In the genomic region with DNA sequence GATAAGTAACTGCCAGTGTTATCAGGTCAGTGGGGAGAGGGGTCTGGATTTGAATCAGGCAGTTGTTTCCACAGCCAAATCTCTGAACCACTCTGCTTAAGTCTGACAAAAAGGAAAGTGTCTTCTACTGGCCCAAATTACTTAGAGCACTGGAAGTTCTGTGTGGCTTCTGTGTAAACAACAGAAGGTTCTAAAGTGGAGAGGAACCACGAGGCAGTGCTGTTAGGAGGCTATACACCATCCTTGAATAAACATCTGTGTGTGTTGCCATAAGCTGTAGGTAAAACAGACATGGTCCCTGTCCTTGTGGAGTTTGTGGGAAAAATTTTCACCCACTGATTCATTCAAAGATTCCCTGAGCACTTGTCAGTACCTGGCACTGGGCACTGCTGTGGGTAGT, we compare ENCODE assay signal across 20 cellular contexts. TPM values are rescaled to one million over a fixed set of nuclear protein-coding genes. Genes with fewer than 3 reads are reported as not detected.
A peak's percentile ranks its signal among the peaks of the same experiment; 100 is the strongest.
DNase-seq lines count a peak whose midpoint lies in the region; ATAC-seq lines count a peak whose summit lies in the region.
"Had no signal": no experiment of that assay in that cellular context is flagged by ENCODE, and none has a peak within 500 bp of the region (broad histone marks: within the 10 kb centered on the region; RNA-seq: fewer than 3 reads in every experiment).

No MANE protein-coding gene starts in this region.

- no peak overlapping the region for H3K4me3 Mint-ChIP-seq in T-helper 2 cell treated with Interferon-gamma antibody and Interleukin-4, amounts not matched to agents 5 μg/mL and 100 μg/mL, for 36 hours
- H3K4me3 Mint-ChIP-seq: IgD-negative memory B cell had no signal

- ATAC-seq in left colon (peak; percentile 40), sciatic nerve (no peak)
- ATAC-seq: foreskin keratinocyte, psoas muscle had no signal

- no peaks in the 10 kb centered on the region for H3K27me3 Mint-ChIP-seq in T-helper 2 cell treated with Interferon-gamma antibody and Interleukin-4, amounts not matched to agents 5 μg/mL and 100 μg/mL, for 36 hours (ENCODE audit: low read depth)
- H3K27me3 Mint-ChIP-seq: IgD-negative memory B cell had no signal

- peaks cover 49% of the 10 kb centered on the region for H3K4me1 Mint-ChIP-seq in T-helper 2 cell treated with Interferon-gamma antibody and Interleukin-4, amounts not matched to agents 5 μg/mL and 100 μg/mL, for 36 hours (ENCODE audit: low read depth)

- peaks cover 11% of the 10 kb centered on the region for H3K36me3 Mint-ChIP-seq in T-helper 2 cell treated with Interferon-gamma antibody and Interleukin-4, amounts not matched to agents 5 μg/mL and 100 μg/mL, for 36 hours (ENCODE audit: low read depth)

- DNase-seq in DMS53 (lab: John Stamatoyannopoulos, UW), result peak; percentile 26
- no peak for DNase-seq in DMS53 treated with DMSO at 0.1 percent for 48 hours (lab: John Stamatoyannopoulos, UW; ENCODE audit: unreplicated experiment)
- DNase-seq in ELR (ENCODE audit: low read depth), result peak; percentile 34
- no peak for DNase-seq in T-helper 2 cell treated with Interferon-gamma antibody and Interleukin-4, amounts not matched to agents 5 μg/mL and 100 μg/mL, for 36 hours (ENCODE audit: low spot score)
- no peak for DNase-seq in left colon
- no peak for DNase-seq in sciatic nerve (ENCODE audit: low spot score)
- no peak for DNase-seq in NCI-H146 (lab: John Stamatoyannopoulos, UW)
- no peak for DNase-seq in effector CD4-positive, alpha-beta T cell
- DNase-seq: activated CD4-positive, alpha-beta T cell treated with anti-CD3 and anti-CD28 coated beads for 1 hour; dermis blood vessel endothelial cell; foreskin keratinocyte; GF-D8; HCEC 1CT; hypothalamus; NCI-H1930; psoas muscle; small intestine; stimulated activated CD4-positive, alpha-beta T cell treated with anti-CD3 and anti-CD28 coated beads, Interleukin-2, amount 100 ng/mL, for 48 hours; substantia nigra had no signal

- H3K9me3 Mint-ChIP-seq in T-helper 2 cell treated with Interferon-gamma antibody and Interleukin-4, amounts not matched to agents 5 μg/mL and 100 μg/mL, for 36 hours, result no peaks in the 10 kb centered on the region
- H3K9me3 Mint-ChIP-seq: IgD-negative memory B cell had no signal

- peak overlapping the region; percentile 67 for H3K27ac Mint-ChIP-seq in T-helper 2 cell treated with Interferon-gamma antibody and Interleukin-4, amounts not matched to agents 5 μg/mL and 100 μg/mL, for 36 hours

- intact Hi-C loops in left colon (cut with DNase I, micrococcal nuclease), result loop anchor here (5.0 to 10.0 kb wide), 2 partner anchors 50 to 53 kb away; a partner anchor contains a TSS
- intact Hi-C loops in sciatic nerve (cut with DNase I), result no loop called here

RNA-seq across cellular contexts. Expression of a gene that starts 50.0 kb away (rescaled TPM):
- total RNA-seq in left colon (10 to 100 TPM; 47.4 to 57.1 TPM), sciatic nerve (5.7 TPM)

RNA-seq across cellular contexts. Expression of a gene that starts 51.2 kb away (rescaled TPM):
- 10 to 100 TPM; 26.6 to 27.0 TPM for total RNA-seq in left colon
- total RNA-seq in sciatic nerve, result 28.5 TPM

Comparison
In these comparisons a context has a peak if more than half of its experiments do, and no peak if none do; other contexts are left out.
1. DNase-seq: peak in DMS53 (single experiment) and ELR (single experiment); none in DMS53 treated with DMSO at 0.1 percent for 48 hours (single experiment), T-helper 2 cell treated with Interferon-gamma antibody and Interleukin-4, amounts not matched to agents 5 μg/mL and 100 μg/mL, for 36 hours (single experiment), left colon (0 of 2), sciatic nerve (single experiment), NCI-H146 (single experiment) and effector CD4-positive, alpha-beta T cell (single experiment).